ENCODE assay signal across 1 cellular context in genomic region chr19:45001087-45001739, GRCh38.
TF ChIP-seq lines count a peak whose summit lies in the region.

Gene RELB, plus strand, starts transcription at chr19:45001464. Its CDS starts 116 bp downstream, at chr19:45001580.

TF ChIP-seq in SK-N-SH, 30 proteins besides CTCF, POLR2A, EP300 and RAD21 (continued from another document):
- TF ChIP-seq ZBTB33 (IDR thresholded peaks at IDR 0.05; ENCODE audit: borderline replicate concordance, low read depth) (no peak), RCOR1 (IDR thresholded peaks at IDR 0.05; ENCODE audit: low read length) (peak; percentile 84), CHD2 (IDR thresholded peaks at IDR 0.05; ENCODE audit: low read length, partially characterized antibody) (peak; percentile 63), PBX3 (IDR thresholded peaks at IDR 0.05) (peak; percentile 47), RFX5 (IDR thresholded peaks at IDR 0.05; ENCODE audit: low read length) (0 out of 2 replicates have a peak, but pooled peaks have one; percentile 30), TCF12 (IDR thresholded peaks at IDR 0.05) (no peak), ELF1 (IDR thresholded peaks at IDR 0.05) (no peak), RXRA (IDR thresholded peaks at IDR 0.05; ENCODE audit: borderline replicate concordance, low read depth) (no peak)
